Comparison of ENCODE assay signal across 18 cellular contexts in genomic region chr11:12469451-12469850, GRCh38.
A peak's percentile ranks its signal among the peaks of the same experiment; 100 is the strongest.
DNase-seq lines count a peak whose midpoint lies in the region; ATAC-seq and TF ChIP-seq lines count a peak whose summit lies in the region.
"Had no signal": no experiment of that assay in that cellular context is flagged by ENCODE, and none has a peak within 500 bp of the region (broad histone marks: within the 10 kb centered on the region; RNA-seq: fewer than 3 reads in every experiment).

No MANE protein-coding gene starts in this region.

- 38% methylated on average over 3 of the region's 3 CpGs for WGBS in right cardiac atrium

- H3K36me3 ChIP-seq in stomach smooth muscle (ENCODE audit: control insufficient read depth in 2 of 2, insufficient read depth in 2 of 2, low read length in 2 of 2) = peaks cover 6 to 10% of the 10 kb centered on the region in 2 donors
- H3K36me3 ChIP-seq: WERI-Rb-1 had no signal

- H3K27ac ChIP-seq in right cardiac atrium (ENCODE audit: low read length) (peak overlapping the region; percentile 44), stomach smooth muscle (ENCODE audit: low read length) (peak overlapping the region; percentile 73)
- H3K27ac ChIP-seq: WERI-Rb-1 had no signal

- H3K9me3 Mint-ChIP-seq in endothelial cell (ENCODE audit: unreplicated experiment) = no peaks in the 10 kb centered on the region

- DNase-seq in GM04503 (ENCODE audit: low read depth) = peak; percentile 27
- peak; percentile 9 to 49 for DNase-seq in dermis microvascular lymphatic vessel endothelial cell (ENCODE audit: low read depth in 2 of 2)
- DNase-seq in right cardiac atrium = peak; percentile 34 to 76 (median 71)
- no peak for DNase-seq in endothelial cell (ENCODE audit: low spot score)
- no peak for DNase-seq in retina
- DNase-seq in DMS153 (lab: John Stamatoyannopoulos, UW) = no peak
- DNase-seq: activated CD8-positive, alpha-beta memory T cell treated with anti-CD3 and anti-CD28 coated beads for 24 hours; activated effector memory CD4-positive, alpha-beta T cell treated with Interleukin-2 at 50 U/mL for 16 hours; effector CD4-positive, alpha-beta T cell; NCI-H1417; NCI-H2227 treated with DMSO at 0.1 percent for 48 hours; OCI-M1; stimulated activated CD4-positive, alpha-beta T cell treated with anti-CD3 and anti-CD28 coated beads, Interleukin-4, amount 100 ng/mL, for 1 hour; WERI-Rb-1 had no signal

- H3K4me3 Mint-ChIP-seq in endothelial cell (ENCODE audit: unreplicated experiment) = no peak overlapping the region

- TF ChIP-seq CTCF in endothelial cell (IDR thresholded peaks at IDR 0.05; ENCODE audit: unreplicated experiment) = no peak

- H3K9ac ChIP-seq in stomach smooth muscle (ENCODE audit: low read length in 2 of 2) = peak overlapping the region; percentile 39 to 58

- H3K4me1 Mint-ChIP-seq in endothelial cell (ENCODE audit: unreplicated experiment) = peaks cover 6% of the 10 kb centered on the region

- H3K27me3 ChIP-seq in right cardiac atrium (ENCODE audit: control insufficient read depth, insufficient read depth) = no peaks in the 10 kb centered on the region
- H3K27me3 ChIP-seq in stomach smooth muscle (ENCODE audit: control insufficient read depth in 1 of 2, insufficient read depth in 2 of 2, low read length in 2 of 2) = no peaks in the 10 kb centered on the region
- H3K27me3 ChIP-seq: ascending aorta had no signal

- peaks cover 2% of the 10 kb centered on the region for H3K27me3 Mint-ChIP-seq in endothelial cell (ENCODE audit: unreplicated experiment)

- ATAC-seq in right cardiac atrium (peak; percentile 54 to 61), GM21619 (IDR thresholded peaks at IDR 0.05; ENCODE audit: unreplicated experiment) (no peak)
- ATAC-seq: K562 had no signal

- H3K27ac Mint-ChIP-seq in endothelial cell (ENCODE audit: unreplicated experiment) = no peak overlapping the region

- intact Hi-C loops in right cardiac atrium (cut with DNase I) = no loop called here

- H3K4me1 ChIP-seq in right cardiac atrium (ENCODE audit: control insufficient read depth, insufficient read depth, low read length) (peaks cover 22% of the 10 kb centered on the region), stomach smooth muscle (ENCODE audit: control insufficient read depth, insufficient read depth, low read length) (peaks cover 52% of the 10 kb centered on the region)

- H3K4me3 ChIP-seq in right cardiac atrium (ENCODE audit: low read length) (peak overlapping the region; percentile 6), stomach smooth muscle (ENCODE audit: low read length in 2 of 2) (peak overlapping the region; percentile 37 to 59)
- H3K4me3 ChIP-seq: K562 had no signal

- H3K36me3 Mint-ChIP-seq in endothelial cell (ENCODE audit: low read depth, unreplicated experiment) = peaks cover 3% of the 10 kb centered on the region

- H3K9me3 ChIP-seq in right cardiac atrium (ENCODE audit: control insufficient read depth, low read length) = no peaks in the 10 kb centered on the region
- peaks cover 0 to 5% of the 10 kb centered on the region in 2 donors for H3K9me3 ChIP-seq in stomach smooth muscle (ENCODE audit: control insufficient read depth in 2 of 2, low read length in 2 of 2)

Comparison
In these comparisons a context has a peak if more than half of its experiments do, and no peak if none do; other contexts are left out.
1. DNase-seq: peak in GM04503 (single experiment), dermis microvascular lymphatic vessel endothelial cell (2 of 2) and right cardiac atrium (3 of 3); none in endothelial cell (single experiment), retina (single experiment) and DMS153 (single experiment).